ENCODE assay signal across 19 cellular contexts in the genomic region with DNA sequence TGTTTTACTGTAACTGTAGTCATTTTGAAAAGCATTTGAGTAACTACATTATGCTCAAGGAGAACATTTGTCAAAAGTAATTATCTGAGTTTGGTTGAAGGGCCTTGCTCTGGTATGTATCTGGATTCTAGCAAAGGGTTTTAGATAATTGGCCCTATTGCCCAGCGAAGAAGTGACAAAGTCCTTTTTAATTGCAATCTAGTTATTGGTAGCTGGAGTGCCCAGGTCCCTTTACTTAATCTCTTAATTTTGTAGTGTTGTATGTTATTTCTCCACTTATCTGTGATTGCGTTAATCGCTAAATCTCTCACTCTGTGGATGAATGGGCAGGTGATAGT. TPM values are rescaled to one million over a fixed set of nuclear protein-coding genes. Genes with fewer than 3 reads are reported as not detected.
A peak's percentile ranks its signal among the peaks of the same experiment; 100 is the strongest.
DNase-seq lines count a peak whose midpoint lies in the region; ATAC-seq and TF ChIP-seq lines count a peak whose summit lies in the region.
"Had no signal": no experiment of that assay in that cellular context is flagged by ENCODE, and none has a peak within 500 bp of the region (broad histone marks: within the 10 kb centered on the region; RNA-seq: fewer than 3 reads in every experiment).

No MANE protein-coding gene starts in this region.

- H3K36me3 Mint-ChIP-seq in MCF 10A (ENCODE audit: insufficient read depth, unreplicated experiment) = no peaks in the 10 kb centered on the region
- H3K36me3 Mint-ChIP-seq in progenitor cell of endocrine pancreas (ENCODE audit: insufficient read depth) = peaks cover 2% of the 10 kb centered on the region

- peak overlapping the region; percentile 82 for H3K9ac ChIP-seq in neural cell (ENCODE audit: low read length)

- H3K4me1 Mint-ChIP-seq in MCF 10A (ENCODE audit: insufficient read depth, unreplicated experiment) (no peaks in the 10 kb centered on the region), progenitor cell of endocrine pancreas (ENCODE audit: low read depth) (peaks cover 15% of the 10 kb centered on the region)
- H3K4me1 Mint-ChIP-seq: natural killer cell had no signal

- H3K9me3 Mint-ChIP-seq in MCF 10A (ENCODE audit: unreplicated experiment) (no peaks in the 10 kb centered on the region), progenitor cell of endocrine pancreas (ENCODE audit: low read depth) (no peaks in the 10 kb centered on the region)

- TF ChIP-seq EP300 in neural cell (conservative IDR thresholded peaks at IDR 0.05; ENCODE audit: poor library complexity, severe bottlenecking) (no peak), upper lobe of left lung (IDR thresholded peaks at IDR 0.05) (no peak)

- H4K20me1 ChIP-seq in neural cell (ENCODE audit: insufficient read depth) = no peaks in the 10 kb centered on the region

- no peak overlapping the region for H2AFZ ChIP-seq in neural cell (ENCODE audit: low read depth, low read length)

- H3K36me3 ChIP-seq in cardiac muscle cell (no peaks in the 10 kb centered on the region), ectodermal cell (ENCODE audit: control insufficient read depth, insufficient read depth, low read length) (no peaks in the 10 kb centered on the region), neural cell (ENCODE audit: insufficient read depth, low read length) (no peaks in the 10 kb centered on the region), upper lobe of left lung (no peaks in the 10 kb centered on the region)
- H3K36me3 ChIP-seq: HAP-1 had no signal

- H3K9me3 ChIP-seq in cardiac muscle cell (ENCODE audit: low read depth) (no peaks in the 10 kb centered on the region), ectodermal cell (ENCODE audit: control insufficient read depth, low read length) (no peaks in the 10 kb centered on the region), neural cell (ENCODE audit: low read length) (no peaks in the 10 kb centered on the region), upper lobe of left lung (no peaks in the 10 kb centered on the region)
- H3K9me3 ChIP-seq: HAP-1, testis had no signal

- ATAC-seq in upper lobe of left lung (ENCODE audit: low FRiP score in 2 of 2) = no peak
- ATAC-seq in HG03378 (IDR thresholded peaks at IDR 0.05; ENCODE audit: unreplicated experiment) = no peak
- ATAC-seq: activated T-cell treated with anti-CD3 and anti-CD28 coated beads, Interleukin-2, amount 50 U/mL, for 72 hours; natural killer cell had no signal

- no peak for DNase-seq in cardiac muscle cell (ENCODE audit: low read depth in 1 of 2, low spot score in 1 of 2)
- DNase-seq in cardiac septum (ENCODE audit: low spot score) = no peak
- DNase-seq in upper lobe of left lung = no peak
- DNase-seq in MCF 10A (ENCODE audit: unreplicated experiment) = no peak
- no peak for DNase-seq in progenitor cell of endocrine pancreas (ENCODE audit: low spot score, unreplicated experiment)
- DNase-seq: activated CD4-positive, alpha-beta T cell treated with anti-CD3 and anti-CD28 coated beads, Interleukin-2, amount 50 U/mL, for 1 hour; activated T-cell treated with anti-CD3 and anti-CD28 coated beads, Interleukin-2, amount 50 U/mL, for 72 hours; Calu3; effector CD8-positive, alpha-beta T cell; foreskin keratinocyte; MM.1S; natural killer cell; SIG-M5; testis had no signal

- intact Hi-C loops in cardiac septum (cut with DNase I) (no loop called here), MCF 10A (cut with micrococcal nuclease) (no loop called here)

- H3K27me3 Mint-ChIP-seq in MCF 10A (ENCODE audit: insufficient read depth, unreplicated experiment) (peaks cover 50% of the 10 kb centered on the region), progenitor cell of endocrine pancreas (peaks cover 8% of the 10 kb centered on the region)

- H3K4me3 ChIP-seq in cardiac muscle cell = peak overlapping the region; percentile 71
- H3K4me3 ChIP-seq in ectodermal cell (ENCODE audit: insufficient read depth, low read depth, low read length) = peak overlapping the region; percentile 68
- peak overlapping the region; percentile 73 for H3K4me3 ChIP-seq in neural cell (ENCODE audit: low read length)
- peak overlapping the region in 3 of 4 donors; percentile 50 to 55 (median 51) for H3K4me3 ChIP-seq in upper lobe of left lung

- no peaks in the 10 kb centered on the region for H3K9me2 ChIP-seq in neural cell (ENCODE audit: insufficient read depth, low read length)

- TF ChIP-seq CTCF in cardiac muscle cell (IDR thresholded peaks at IDR 0.05; ENCODE audit: low read depth, low read length) = no peak
- no peak for TF ChIP-seq CTCF in neural cell (IDR thresholded peaks at IDR 0.05; ENCODE audit: poor library complexity, severe bottlenecking)
- no peak for TF ChIP-seq CTCF in upper lobe of left lung (IDR thresholded peaks at IDR 0.05)
- TF ChIP-seq CTCF in MCF 10A (IDR thresholded peaks at IDR 0.05; ENCODE audit: unreplicated experiment) = no peak
- no peak for TF ChIP-seq CTCF in progenitor cell of endocrine pancreas (IDR thresholded peaks at IDR 0.05; ENCODE audit: unreplicated experiment)

- H3K27ac ChIP-seq in cardiac muscle cell (peak overlapping the region; percentile 92), ectodermal cell (ENCODE audit: insufficient read depth, low read depth, low read length, poor library complexity, severe bottlenecking) (no peak overlapping the region), neural cell (ENCODE audit: low read length) (peak overlapping the region; percentile 84), upper lobe of left lung (no peak overlapping the region)
- H3K27ac ChIP-seq: foreskin keratinocyte, testis had no signal

- CTCF ChIA-PET in MCF 10A (lab: Yijun Ruan, JAX) = no interaction called here

- peak overlapping the region; percentile 83 for H3K4me2 ChIP-seq in neural cell (ENCODE audit: low read length)

- H3F3A ChIP-seq in neural cell (ENCODE audit: insufficient read depth, low read length, poor library complexity, severe bottlenecking) = peaks cover 5% of the 10 kb centered on the region

- peaks cover 75% of the 10 kb centered on the region for H3K79me2 ChIP-seq in neural cell (replicated peaks; ENCODE audit: insufficient read depth, low read length)

- H3K4me1 ChIP-seq in cardiac muscle cell (ENCODE audit: low read depth) (peaks cover 35% of the 10 kb centered on the region), ectodermal cell (ENCODE audit: control insufficient read depth, insufficient read depth, low read length) (peaks cover 20% of the 10 kb centered on the region), upper lobe of left lung (peaks cover 0 to 14% (median 3%) of the 10 kb centered on the region in 4 donors)
- H3K4me1 ChIP-seq: foreskin keratinocyte, testis had no signal

- TF ChIP-seq RAD21 in neural cell (conservative IDR thresholded peaks at IDR 0.05) = no peak

- H3K27me3 ChIP-seq in cardiac muscle cell = no peaks in the 10 kb centered on the region
- peaks cover 27% of the 10 kb centered on the region for H3K27me3 ChIP-seq in ectodermal cell (ENCODE audit: control insufficient read depth, insufficient read depth, low read length, poor library complexity, severe bottlenecking)
- H3K27me3 ChIP-seq in neural cell (ENCODE audit: insufficient read depth, low read depth, low read length) = no peaks in the 10 kb centered on the region
- peaks cover 0 to 10% (median under 1%) of the 10 kb centered on the region in 4 donors for H3K27me3 ChIP-seq in upper lobe of left lung
- H3K27me3 ChIP-seq: testis had no signal

- no peak overlapping the region for H3K27ac Mint-ChIP-seq in MCF 10A (ENCODE audit: low read depth, unreplicated experiment)
- H3K27ac Mint-ChIP-seq in progenitor cell of endocrine pancreas = no peak overlapping the region
- H3K27ac Mint-ChIP-seq: activated T-cell treated with anti-CD3 and anti-CD28 coated beads, Interleukin-2, amount 50 U/mL, for 72 hours; natural killer cell had no signal

- no TSS peak for BruUV-seq in MCF 10A (replicated peaks; lab: Mats Ljungman, UMichigan)

- WGBS in ectodermal cell, 2 experiments = 82 to 90% methylated on average over 3 of the region's 3 CpGs
- 66 to 73% methylated on average over 3 of the region's 3 CpGs for WGBS in upper lobe of left lung, 2 donors

- H3K4me3 Mint-ChIP-seq in MCF 10A (ENCODE audit: unreplicated experiment) (no peak overlapping the region), progenitor cell of endocrine pancreas (ENCODE audit: low read depth) (no peak overlapping the region)
- H3K4me3 Mint-ChIP-seq: activated T-cell treated with anti-CD3 and anti-CD28 coated beads, Interleukin-2, amount 50 U/mL, for 72 hours; natural killer cell had no signal

- no peak for TF ChIP-seq POLR2A in upper lobe of left lung (IDR thresholded peaks at IDR 0.05)

- POLR2A ChIA-PET in MCF 10A (lab: Yijun Ruan, JAX) = no interaction called here

TF ChIP-seq in neural cell, 6 proteins besides CTCF, POLR2A, EP300 and RAD21 (continues in another document):
- TF ChIP-seq TAF1 (IDR thresholded peaks at IDR 0.05; ENCODE audit: low read depth) (no peak), SMC3 (conservative IDR thresholded peaks at IDR 0.05; ENCODE audit: poor library complexity) (no peak), MXI1 (conservative IDR thresholded peaks at IDR 0.05; ENCODE audit: poor library complexity, severe bottlenecking) (no peak)

RNA-seq across cellular contexts. Expression of a gene that starts 1.8 kb away (rescaled TPM):
- total RNA-seq in cardiac muscle cell (8.0 and 10.0 TPM in 2 replicates), cardiac septum (6.1 TPM), upper lobe of left lung (1 to 10 TPM in 3 of 6 donors, under 1 TPM in 3; 0.46 to 2.2 (median 0.98) TPM), MCF 10A (2022) (not detected in 2 replicates), progenitor cell of endocrine pancreas (18.0 and 23.0 TPM in 2 replicates)
- polyA plus RNA-seq in cardiac muscle cell (6.1 and 8.3 TPM in 2 replicates), neural cell (14.4 and 15.2 TPM in 2 replicates)
- polyA plus RNA-seq in ectodermal cell (2013, experiment 1 of 4) = 6.2 TPM
- 5.5 TPM for polyA plus RNA-seq in ectodermal cell (2013, experiment 2 of 4)
- 6.5 TPM for polyA plus RNA-seq in ectodermal cell (2013, experiment 3 of 4)
- 7.3 TPM for polyA plus RNA-seq in ectodermal cell (2013, experiment 4 of 4)
- 103 and 144 TPM in 2 replicates for polyA minus RNA-seq in neural cell
- total RNA-seq: activated T-cell treated with anti-CD3 and anti-CD28 coated beads, Interleukin-2, amount 50 U/mL, for 72 hours; foreskin keratinocyte; natural killer cell had no signal
- polyA plus RNA-seq: foreskin keratinocyte, keratinocyte had no signal

Comparison
In these comparisons a context has a peak if more than half of its experiments do, and no peak if none do; other contexts are left out.
1. H3K27ac ChIP-seq: peak in cardiac muscle cell (single experiment) and neural cell (single experiment); none in ectodermal cell (single experiment) and upper lobe of left lung (0 of 4).
2. Peak in every context shown above with its lines, with median percentiles within 50 percentile points of each other: H3K4me3 ChIP-seq.